Comparison of ENCODE assay signal across 8 cellular contexts in genomic region chr14:92680781-92681650, GRCh38.
A peak's percentile ranks its signal among the peaks of the same experiment; 100 is the strongest.
DNase-seq lines count a peak whose midpoint lies in the region; TF ChIP-seq lines count a peak whose summit lies in the region.

No MANE protein-coding gene starts in this region.

- H3K27ac ChIP-seq in uterus: peak overlapping the region; percentile 36 to 50

- H3K27me3 Mint-ChIP-seq in glutamatergic neuron (ENCODE audit: unreplicated experiment): no peaks in the 10 kb centered on the region
- no peaks in the 10 kb centered on the region for H3K27me3 Mint-ChIP-seq in progenitor cell of endocrine pancreas

- TF ChIP-seq POLR2A in uterus (IDR thresholded peaks at IDR 0.05): no peak

- H3K4me3 Mint-ChIP-seq in glutamatergic neuron (ENCODE audit: unreplicated experiment) (no peak overlapping the region), progenitor cell of endocrine pancreas (ENCODE audit: low read depth) (no peak overlapping the region)

- no peaks in the 10 kb centered on the region for H3K36me3 ChIP-seq in uterus

- no peaks in the 10 kb centered on the region for H3K4me1 ChIP-seq in uterus

- TF ChIP-seq CTCF in LNCaP clone FGC (IDR thresholded peaks at IDR 0.05; ENCODE audit: control insufficient read depth, extremely low read depth, insufficient read depth) (peak; percentile 89), glutamatergic neuron (IDR thresholded peaks at IDR 0.05; ENCODE audit: partially characterized antibody, unreplicated experiment) (peak; percentile 96), progenitor cell of endocrine pancreas (IDR thresholded peaks at IDR 0.05; ENCODE audit: unreplicated experiment) (peak; percentile 90), uterus (IDR thresholded peaks at IDR 0.05) (peak; percentile 91 to 94 (median 92))

- H3K4me3 ChIP-seq in LNCaP clone FGC (ENCODE audit: low read depth, low read length) (no peak overlapping the region), uterus (no peak overlapping the region)

- DNase-seq in EL (peak; percentile 78), LNCaP clone FGC (ENCODE audit: low read depth) (peak; percentile 32), SKM-1 treated with dmso at 0.1 percent for 144 hours (lab: John Stamatoyannopoulos, UW; ENCODE audit: unreplicated experiment) (peak; percentile 50), glutamatergic neuron (peak; percentile 83), progenitor cell of endocrine pancreas (ENCODE audit: low spot score, unreplicated experiment) (peak; percentile 66), uterus (peak; percentile 72 to 80), NCI-H2196 treated with DMSO at 0.1 percent for 48 hours (lab: John Stamatoyannopoulos, UW; ENCODE audit: unreplicated experiment) (no peak)
- peak; percentile 81 for DNase-seq in activated naive CD4-positive, alpha-beta T cell treated with anti-CD3 and anti-CD28 coated beads, Interleukin-2, amount 50 U/mL, for 16 hours

- no peaks in the 10 kb centered on the region for H3K9me3 ChIP-seq in uterus

- H3K27ac Mint-ChIP-seq in glutamatergic neuron (ENCODE audit: unreplicated experiment) (no peak overlapping the region), progenitor cell of endocrine pancreas (no peak overlapping the region)

- H3K9me3 Mint-ChIP-seq in glutamatergic neuron (ENCODE audit: unreplicated experiment) (no peaks in the 10 kb centered on the region), progenitor cell of endocrine pancreas (ENCODE audit: low read depth) (no peaks in the 10 kb centered on the region)

- no peaks in the 10 kb centered on the region for H3K27me3 ChIP-seq in uterus

- intact Hi-C loops in uterus (cut with DNase I; ENCODE audit: low total_unique reads): no loop called here

- H3K36me3 Mint-ChIP-seq in glutamatergic neuron (ENCODE audit: unreplicated experiment) (no peaks in the 10 kb centered on the region), progenitor cell of endocrine pancreas (ENCODE audit: insufficient read depth) (peaks cover 5% of the 10 kb centered on the region)

- H3K4me1 Mint-ChIP-seq in glutamatergic neuron (ENCODE audit: low read depth, unreplicated experiment): no peaks in the 10 kb centered on the region
- H3K4me1 Mint-ChIP-seq in progenitor cell of endocrine pancreas (ENCODE audit: low read depth): no peaks in the 10 kb centered on the region
